In genomic region chr10:128211953-128212727, GRCh38 we compare ENCODE assay signal across 8 cellular contexts.
DNase-seq lines count a peak whose midpoint lies in the region; TF ChIP-seq lines count a peak whose summit lies in the region.

No MANE protein-coding gene starts in this region.

- peak overlapping the region; percentile 59 to 77 for H3K4me3 Mint-ChIP-seq in H9

- H3K9ac ChIP-seq in H9 (ENCODE audit: extremely low read depth, insufficient read length, low read length) (no peak overlapping the region), trophoblast cell (ENCODE audit: low read length) (no peak overlapping the region)

- DNase-seq in GM03348 (ENCODE audit: low spot score) (peak; percentile 93), H9 (peak; percentile 94), LoVo (ENCODE audit: low spot score) (peak; percentile 90), SK-MEL-5 (ENCODE audit: low read depth, low spot score) (peak; percentile 72), glomerular visceral epithelial cell (ENCODE audit: extremely low spot score) (peak; percentile 79), trophoblast cell (peak; percentile 80 to 91), tibial artery (peak; percentile 60 to 76)
- peak; percentile 69 for DNase-seq in activated gamma-delta T cell treated with anti-CD3 and anti-CD28 coated beads, Interleukin-2, amount 50 U/mL, for 16 hours (ENCODE audit: low read depth)

- H2BK20ac ChIP-seq in H9 (ENCODE audit: low read depth, low read length, poor library complexity, severe bottlenecking), result no peak overlapping the region

- H2BK5ac ChIP-seq in H9 (ENCODE audit: insufficient read length, low read length) (no peak overlapping the region), trophoblast cell (ENCODE audit: low read depth, low read length, poor library complexity) (no peak overlapping the region)

- no peaks in the 10 kb centered on the region for H3K36me3 Mint-ChIP-seq in H9 (ENCODE audit: insufficient read depth in 1 of 3, low read depth in 3 of 3)

- H3K27ac ChIP-seq in H9 (ENCODE audit: insufficient read length, low read depth, low read length) (no peak overlapping the region), trophoblast cell (ENCODE audit: low read depth, low read length) (no peak overlapping the region), tibial artery (no peak overlapping the region)

- H2BK12ac ChIP-seq in H9 (ENCODE audit: insufficient read length, low read depth, low read length) (no peak overlapping the region), trophoblast cell (ENCODE audit: low read length) (no peak overlapping the region)

- H3T11ph ChIP-seq in H9 (ENCODE audit: low read length), result no peak overlapping the region

- WGBS in H9 (ENCODE audit: extremely low coverage, insufficient read length, low lambda C conversion rate), result no CpG with 5 or more reads among the region's 32 CpGs
- no CpG with 5 or more reads among the region's 32 CpGs for WGBS in trophoblast cell (ENCODE audit: extremely low coverage, insufficient coverage, insufficient read length)

- H3K18ac ChIP-seq in H9 (ENCODE audit: insufficient read length, low read depth, low read length) (no peak overlapping the region), trophoblast cell (ENCODE audit: low read length) (no peak overlapping the region)

- no peaks in the 10 kb centered on the region for H4K20me1 ChIP-seq in H9 (ENCODE audit: control insufficient read depth, insufficient read depth, insufficient read length)

- H3K79me2 ChIP-seq in H9 (ENCODE audit: insufficient read depth, low read length) (no peaks in the 10 kb centered on the region), trophoblast cell (ENCODE audit: control insufficient read depth, insufficient read depth, low read length, poor library complexity) (no peaks in the 10 kb centered on the region)

- no peak overlapping the region for H3K4me3 ChIP-seq in trophoblast cell (ENCODE audit: low read depth, low read length)
- peak overlapping the region in 1 of 2 donors; percentile 37 for H3K4me3 ChIP-seq in tibial artery

- H3K4me1 Mint-ChIP-seq in H9, result peaks cover 20 to 34% of the 10 kb centered on the region in 2 experiments

- intact Hi-C loops in tibial artery (cut with DNase I; ENCODE audit: low total_unique reads), result no loop called here

- no peaks in the 10 kb centered on the region for H3K23me2 ChIP-seq in H9 (ENCODE audit: insufficient read length, low read depth, low read length, poor library complexity, severe bottlenecking)

- H3K14ac ChIP-seq in H9 (ENCODE audit: insufficient read depth, low read length) (no peak overlapping the region), trophoblast cell (ENCODE audit: low read length) (no peak overlapping the region)

- no peaks in the 10 kb centered on the region for H3K9me3 ChIP-seq in H9 (ENCODE audit: control insufficient read depth, low read depth, low read length)
- H3K9me3 ChIP-seq in trophoblast cell (ENCODE audit: insufficient read depth, low read depth, low read length), result peaks cover 2% of the 10 kb centered on the region
- no peaks in the 10 kb centered on the region for H3K9me3 ChIP-seq in tibial artery

- H2AK5ac ChIP-seq in H9 (ENCODE audit: insufficient read length, low read length), result no peak overlapping the region
- H2AK5ac ChIP-seq in trophoblast cell (ENCODE audit: low read length), result no peak overlapping the region

- no peak overlapping the region for H2BK15ac ChIP-seq in H9 (ENCODE audit: low read depth, low read length)

- H3K27me3 ChIP-seq in H9 (ENCODE audit: insufficient read depth, low read length) (no peaks in the 10 kb centered on the region), trophoblast cell (ENCODE audit: insufficient read depth, low read length) (no peaks in the 10 kb centered on the region), tibial artery (peaks cover 0 to 16% of the 10 kb centered on the region in 2 donors)

- H4K5ac ChIP-seq in H9 (ENCODE audit: insufficient read length, low read depth, low read length), result no peak overlapping the region

- TF ChIP-seq CTCF in H9 (conservative IDR thresholded peaks at IDR 0.05) (peak; percentile 96), tibial artery (IDR thresholded peaks at IDR 0.05) (peak; percentile 67 to 91)

- H4K8ac ChIP-seq in H9 (replicated peaks; ENCODE audit: insufficient read length, low read depth, low read length), result no peak overlapping the region
- no peak overlapping the region for H4K8ac ChIP-seq in trophoblast cell (ENCODE audit: low read depth, low read length)

- no peaks in the 10 kb centered on the region for H3K79me1 ChIP-seq in H9 (ENCODE audit: insufficient read depth, low read depth, low read length, poor library complexity, severe bottlenecking)
- peaks cover 2% of the 10 kb centered on the region for H3K79me1 ChIP-seq in trophoblast cell (ENCODE audit: low read length)

- H2AFZ ChIP-seq in H9 (ENCODE audit: low read length), result no peak overlapping the region
- no peak overlapping the region for H2AFZ ChIP-seq in trophoblast cell (ENCODE audit: insufficient read depth, low read length, poor library complexity)

- no peak overlapping the region for H4K12ac ChIP-seq in trophoblast cell (ENCODE audit: low read depth, low read length)

- H3K56ac ChIP-seq in H9 (ENCODE audit: insufficient read length, low read depth, low read length), result no peak overlapping the region

- in situ Hi-C loops in SK-MEL-5 (cut with HindIII; ENCODE audit: low pct_unique_long_range_greater_than_20kb, low sequenced_read_pairs), result no loop called here

- no peak overlapping the region for H4K91ac ChIP-seq in H9 (ENCODE audit: insufficient read length, low read depth, low read length)
- H4K91ac ChIP-seq in trophoblast cell (ENCODE audit: low read depth, low read length), result no peak overlapping the region

- H3K4me1 ChIP-seq in H9 (ENCODE audit: insufficient read depth, low read length), result no peaks in the 10 kb centered on the region
- peaks cover 0 to 2% of the 10 kb centered on the region in 2 experiments for H3K4me1 ChIP-seq in trophoblast cell (ENCODE audit: control insufficient read depth in 1 of 2, insufficient read depth in 2 of 2, low read length in 2 of 2)
- peaks cover 0 to 20% (median 14%) of the 10 kb centered on the region in 4 donors for H3K4me1 ChIP-seq in tibial artery

- peaks cover 20% of the 10 kb centered on the region for H3K27me3 Mint-ChIP-seq in H9 (ENCODE audit: low read depth)

- H3K27ac Mint-ChIP-seq in H9, result peak overlapping the region in 1 of 3 experiments; percentile 59; a peak in 1 of 7 replicates

- H3K23ac ChIP-seq in H9 (ENCODE audit: insufficient read length, low read depth, low read length) (no peak overlapping the region), trophoblast cell (ENCODE audit: low read length) (no peak overlapping the region)

- no peaks in the 10 kb centered on the region for H3K9me3 Mint-ChIP-seq in H9

- H3K4me2 ChIP-seq in H9 (ENCODE audit: insufficient read depth, insufficient read length, low read length) (peak overlapping the region; percentile 31), trophoblast cell (ENCODE audit: low read length) (peak overlapping the region; percentile 38)

- H3K36me3 ChIP-seq in trophoblast cell (ENCODE audit: control insufficient read depth in 1 of 2, insufficient read depth in 2 of 2, low read length in 2 of 2) (no peaks in the 10 kb centered on the region), tibial artery (no peaks in the 10 kb centered on the region)

- no peak overlapping the region for H3K4ac ChIP-seq in H9 (ENCODE audit: low read depth, low read length)
- H3K4ac ChIP-seq in trophoblast cell (ENCODE audit: low read depth, low read length), result no peak overlapping the region

- H2BK120ac ChIP-seq in H9 (ENCODE audit: low read depth, low read length, poor library complexity, severe bottlenecking) (no peak overlapping the region), trophoblast cell (ENCODE audit: insufficient read depth, low read length, poor library complexity) (no peak overlapping the region)
